In genomic region chr16:30091474-30092372, GRCh38 we compare ENCODE assay signal across 1 cellular context.
TF ChIP-seq lines count a peak whose summit lies in the region.

TSS of gene TBX6 (minus strand) at chr16:30091924. CDS start at chr16:30091193, 731 bp downstream.

TF ChIP-seq in HepG2, 621 proteins besides CTCF, POLR2A, EP300 and RAD21 (continued from another document and continues in another):
- no peak; the same call in 1 of the 2 replicates for TF ChIP-seq ZBTB37 (CRISPR knock-in tag; IDR thresholded peaks at IDR 0.05)
- no peak for TF ChIP-seq ZNF879 (CRISPR knock-in tag; IDR thresholded peaks at IDR 0.05)
- no peak for TF ChIP-seq ZNF30 (CRISPR knock-in tag; IDR thresholded peaks at IDR 0.05)
- no peak; the same call in 1 of the 2 replicates for TF ChIP-seq MTF2 (CRISPR knock-in tag; IDR thresholded peaks at IDR 0.05; ENCODE audit: borderline replicate concordance)
- peak; percentile 54 for TF ChIP-seq ZNF142 (CRISPR knock-in tag; IDR thresholded peaks at IDR 0.05)
- no peak for TF ChIP-seq NFIC (IDR thresholded peaks at IDR 0.05; ENCODE audit: low read length)
- no peak for TF ChIP-seq ZNF672 (CRISPR knock-in tag; IDR thresholded peaks at IDR 0.05)
- TF ChIP-seq NFE2 (CRISPR knock-in tag; IDR thresholded peaks at IDR 0.05) = no peak
- peak; percentile 79; the same call in 1 of the 3 replicates for TF ChIP-seq MXI1 (IDR thresholded peaks at IDR 0.05; ENCODE audit: borderline replicate concordance, low read depth, low read length)
- TF ChIP-seq ZNF660 (CRISPR knock-in tag; IDR thresholded peaks at IDR 0.05; ENCODE audit: borderline replicate concordance, low read depth) = no peak
- no peak for TF ChIP-seq TEAD2 (CRISPR knock-in tag; IDR thresholded peaks at IDR 0.05)
- TF ChIP-seq ZNF34 (CRISPR knock-in tag; IDR thresholded peaks at IDR 0.05; ENCODE audit: borderline replicate concordance) = peak; percentile 88; the same call in 1 of the 2 replicates
- TF ChIP-seq ZNF580 (CRISPR knock-in tag; IDR thresholded peaks at IDR 0.05; ENCODE audit: borderline replicate concordance, low read depth) = no peak
- TF ChIP-seq SIN3B (IDR thresholded peaks at IDR 0.05; ENCODE audit: low read length) = no peak; the same call in 1 of the 2 replicates
- TF ChIP-seq ZNF768 (CRISPR knock-in tag; IDR thresholded peaks at IDR 0.05) = peak; percentile 67; the same call in 1 of the 2 replicates
- no peak for TF ChIP-seq NFRKB (IDR thresholded peaks at IDR 0.05)
- TF ChIP-seq GTF3A (CRISPR knock-in tag; conservative IDR thresholded peaks at IDR 0.05) = no peak
- TF ChIP-seq ZNF501 (CRISPR knock-in tag; IDR thresholded peaks at IDR 0.05) = peak; percentile 98
- TF ChIP-seq ZNF609 (CRISPR knock-in tag; IDR thresholded peaks at IDR 0.05; ENCODE audit: borderline replicate concordance) = no peak
- 0 out of 2 replicates have a peak, but pooled peaks have one; percentile 39 for TF ChIP-seq SSRP1 (CRISPR knock-in tag; IDR thresholded peaks at IDR 0.05)
- TF ChIP-seq MAX (IDR thresholded peaks at IDR 0.05) = peak; percentile 77
- 0 out of 2 replicates have a peak, but pooled peaks have one; percentile 48 for TF ChIP-seq NFKBIZ (CRISPR knock-in tag; IDR thresholded peaks at IDR 0.05)
- TF ChIP-seq EZH2 (conservative IDR thresholded peaks at IDR 0.05; ENCODE audit: low read depth, low read length) = no peak
- TF ChIP-seq FOSL2 (CRISPR knock-in tag; IDR thresholded peaks at IDR 0.05) = peak; percentile 50
- no peak for TF ChIP-seq SNRNP70 (IDR thresholded peaks at IDR 0.05; ENCODE audit: low read depth, low read length)
- TF ChIP-seq GABPA (IDR thresholded peaks at IDR 0.05; ENCODE audit: low read depth, low read length) = peak; percentile 58
- TF ChIP-seq GABPA (CRISPR knock-in tag; IDR thresholded peaks at IDR 0.05; ENCODE audit: low read depth) = peak; percentile 79
- peak; percentile 85; the same call in 1 of the 2 replicates for TF ChIP-seq ZHX1 (CRISPR knock-in tag; IDR thresholded peaks at IDR 0.05; ENCODE audit: low read depth)
- TF ChIP-seq KDM5B (CRISPR knock-in tag; IDR thresholded peaks at IDR 0.05; ENCODE audit: borderline replicate concordance) = peak; percentile 58; the same call in 1 of the 2 replicates
- TF ChIP-seq POLR2AphosphoS2 (IDR thresholded peaks at IDR 0.05; ENCODE audit: low read depth, low read length) = no peak
- peak; percentile 70 for TF ChIP-seq ELF1 (CRISPR knock-in tag; IDR thresholded peaks at IDR 0.05)
- no peak for TF ChIP-seq PAXIP1 (CRISPR knock-in tag; conservative IDR thresholded peaks at IDR 0.05)
- no peak for TF ChIP-seq SRSF4 (IDR thresholded peaks at IDR 0.05; ENCODE audit: low read depth, low read length, poor library complexity, severe bottlenecking)
- TF ChIP-seq MYPOP (CRISPR knock-in tag; IDR thresholded peaks at IDR 0.05) = no peak
- TF ChIP-seq SALL1 (CRISPR knock-in tag; IDR thresholded peaks at IDR 0.05) = no peak
- peak; percentile 54; the same call in 1 of the 2 replicates for TF ChIP-seq CHD2 (IDR thresholded peaks at IDR 0.05; ENCODE audit: low read depth, low read length)
- TF ChIP-seq HNRNPUL1 (IDR thresholded peaks at IDR 0.05; ENCODE audit: low read depth, low read length) = no peak
- no peak for TF ChIP-seq ZNF749 (CRISPR knock-in tag; IDR thresholded peaks at IDR 0.05; ENCODE audit: borderline replicate concordance)
